Comparison of ENCODE assay signal across 8 cellular contexts in the genomic region with DNA sequence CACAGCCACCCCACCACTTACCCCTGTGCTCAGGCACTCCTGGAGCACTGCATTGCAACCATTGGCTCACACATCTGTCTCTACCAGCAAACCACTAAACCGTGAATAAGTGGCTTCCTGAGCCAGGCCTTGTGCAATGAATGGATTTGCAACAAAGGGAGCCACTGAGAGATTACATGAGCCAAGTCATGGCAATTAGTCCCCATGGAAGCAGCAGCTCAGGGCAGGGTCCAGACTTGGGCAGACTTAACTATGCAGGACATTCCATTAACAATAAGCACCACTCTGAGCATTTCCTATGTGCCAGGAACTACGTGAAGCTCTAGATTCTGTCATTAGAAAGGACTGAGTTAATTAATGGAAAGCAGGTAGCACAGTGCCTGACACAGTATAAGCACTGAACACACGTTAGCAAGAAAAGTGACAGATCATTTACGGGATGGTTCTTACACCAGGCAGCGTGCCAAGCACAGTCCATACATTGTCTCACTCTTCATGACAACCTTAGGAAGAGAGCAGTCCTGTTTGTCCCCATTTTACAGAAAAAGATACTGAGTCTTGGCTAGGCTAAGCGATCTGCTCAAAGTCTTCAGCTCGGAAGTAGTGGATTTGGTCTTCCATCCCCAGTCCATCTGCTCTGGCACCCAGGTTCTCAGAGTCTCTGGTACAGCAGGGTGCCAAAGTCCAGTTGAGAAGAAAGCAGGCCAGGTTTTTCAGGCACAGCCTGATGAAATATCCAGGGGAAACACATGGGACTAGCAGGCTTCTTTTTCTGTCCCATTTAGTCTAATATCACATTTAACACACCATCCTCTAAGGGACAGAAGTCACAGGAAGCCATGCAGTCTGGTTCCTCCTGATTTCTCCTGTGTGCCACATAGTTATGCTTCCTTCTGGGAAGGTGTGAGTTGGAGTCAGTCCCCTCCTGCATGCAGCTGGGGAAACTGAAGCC. TPM values are rescaled to one million over a fixed set of nuclear protein-coding genes. Genes with fewer than 3 reads are reported as not detected.
A peak's percentile ranks its signal among the peaks of the same experiment; 100 is the strongest.
DNase-seq lines count a peak whose midpoint lies in the region; ATAC-seq and TF ChIP-seq lines count a peak whose summit lies in the region.

No MANE protein-coding gene starts in this region.

- BruUV-seq in IMR-90 (replicated peaks; lab: Mats Ljungman, UMichigan): no TSS peak

- peak overlapping the region; percentile 31 for H2AK9ac ChIP-seq in IMR-90 (replicated peaks; ENCODE audit: low read depth, low read length, poor library complexity)

- H3K9me3 Mint-ChIP-seq in stimulated activated naive B cell treated with anti-CD40 and anti-IgM and Interleukin-4, amounts not matched to agents 10 μg/mL and 1 μg/mL and 100 μg/mL, for 72 hours: no peaks in the 10 kb centered on the region

- peak overlapping the region; percentile 35 for H4K5ac ChIP-seq in IMR-90 (ENCODE audit: low read depth, low read length)

- H3K27ac ChIP-seq in IMR-90 (ENCODE audit: insufficient read depth, low read length) (no peak overlapping the region), SJCRH30 (peak overlapping the region; percentile 97), ovary (no peak overlapping the region)

- H3K56ac ChIP-seq in IMR-90 (ENCODE audit: extremely low read depth, insufficient read depth, low read length): no peak overlapping the region

- H3K4me2 ChIP-seq in IMR-90 (ENCODE audit: low read depth, low read length): no peak overlapping the region

- 0 out of 4 replicates have a peak, but pooled peaks cover 0 to 11% of the 10 kb centered on the region in 2 experiments for H3K79me1 ChIP-seq in IMR-90 (ENCODE audit: low read depth in 1 of 2, low read length in 2 of 2)

- no peak for ATAC-seq in IMR-90 (ENCODE audit: low read depth)
- no peak for ATAC-seq in stimulated activated naive B cell treated with anti-CD40 and anti-IgM and Interleukin-4, amounts not matched to agents 10 μg/mL and 1 μg/mL and 100 μg/mL, for 72 hours (replicated peaks)
- no peak for ATAC-seq in HG03045 (IDR thresholded peaks at IDR 0.05; ENCODE audit: unreplicated experiment)

- H4K91ac ChIP-seq in IMR-90 (ENCODE audit: insufficient read depth, low read depth, low read length): peak overlapping the region; percentile 82

- H3K9me1 ChIP-seq in IMR-90 (ENCODE audit: insufficient read depth, low read length): peaks cover 18% of the 10 kb centered on the region

- TF ChIP-seq EP300 in ovary (IDR thresholded peaks at IDR 0.05): no peak

- peak overlapping the region; percentile 58 for H2BK20ac ChIP-seq in IMR-90 (ENCODE audit: low read depth, low read length)

- peak overlapping the region; percentile 26 for H3K27ac Mint-ChIP-seq in stimulated activated naive B cell treated with anti-CD40 and anti-IgM and Interleukin-4, amounts not matched to agents 10 μg/mL and 1 μg/mL and 100 μg/mL, for 72 hours

- no peaks in the 10 kb centered on the region for H4K20me1 ChIP-seq in IMR-90 (ENCODE audit: insufficient read depth, low read length)

- no peak overlapping the region for H3K9ac ChIP-seq in IMR-90 (ENCODE audit: low read depth, low read length)

- H2BK120ac ChIP-seq in IMR-90 (ENCODE audit: low read depth, low read length): peak overlapping the region; percentile 99

- H2BK5ac ChIP-seq in IMR-90 (ENCODE audit: low read depth, low read length, poor library complexity, severe bottlenecking): peak overlapping the region; percentile 17

- peak overlapping the region; percentile 43; the same call in 1 of the 2 replicates for H3K18ac ChIP-seq in IMR-90 (ENCODE audit: low read depth, low read length)

- H3K27me3 ChIP-seq in IMR-90 (ENCODE audit: control insufficient read depth, insufficient read depth, low read length) (no peaks in the 10 kb centered on the region), SJCRH30 (no peaks in the 10 kb centered on the region), ovary (no peaks in the 10 kb centered on the region)

- no peak for TF ChIP-seq POLR2A in IMR-90 (IDR thresholded peaks at IDR 0.05; ENCODE audit: low read depth, low read length)
- no peak for TF ChIP-seq POLR2A in ovary (IDR thresholded peaks at IDR 0.05)

- H3K14ac ChIP-seq in IMR-90 (replicated peaks; ENCODE audit: low read depth, low read length): peak overlapping the region; percentile 69

- H3K4me3 ChIP-seq in AG10803 (ENCODE audit: low read length) (no peak overlapping the region), IMR-90 (ENCODE audit: insufficient read depth, low read depth, low read length) (no peak overlapping the region), SJCRH30 (no peak overlapping the region), fibroblast of pulmonary artery (replicated peaks; ENCODE audit: low read depth, low read length) (no peak overlapping the region), ovary (no peak overlapping the region)

- no peak for TF ChIP-seq CTCF in AG10803 (conservative IDR thresholded peaks at IDR 0.05; ENCODE audit: low read length)
- TF ChIP-seq CTCF in IMR-90 (conservative IDR thresholded peaks at IDR 0.05; ENCODE audit: low read depth, low read length): no peak
- no peak for TF ChIP-seq CTCF in fibroblast of pulmonary artery (IDR thresholded peaks at IDR 0.05; ENCODE audit: low read length, missing control alignments)
- TF ChIP-seq CTCF in ovary (IDR thresholded peaks at IDR 0.05): no peak

- no peaks in the 10 kb centered on the region for H3K36me3 Mint-ChIP-seq in stimulated activated naive B cell treated with anti-CD40 and anti-IgM and Interleukin-4, amounts not matched to agents 10 μg/mL and 1 μg/mL and 100 μg/mL, for 72 hours

- in situ Hi-C loops in IMR-90 (cut with MboI; ENCODE audit: low sequenced_read_pairs): no loop called here

- POLR2A ChIA-PET in IMR-90 (lab: Charles Lee; ENCODE audit: unreplicated experiment): no interaction called here

- H3K4me1 Mint-ChIP-seq in stimulated activated naive B cell treated with anti-CD40 and anti-IgM and Interleukin-4, amounts not matched to agents 10 μg/mL and 1 μg/mL and 100 μg/mL, for 72 hours: peaks cover 25 to 33% of the 10 kb centered on the region in 2 donors

- peak overlapping the region; percentile 63; the same call in 1 of the 2 replicates for H3K23ac ChIP-seq in IMR-90 (ENCODE audit: low read depth, low read length)

- peak; percentile 97 for DNase-seq in AG10803 (ENCODE audit: low read depth)
- peak; percentile 36 for DNase-seq in IMR-90
- peak; percentile 92 to 98 for DNase-seq in SJCRH30
- peak; percentile 77 for DNase-seq in fibroblast of pulmonary artery (ENCODE audit: low read depth)
- DNase-seq in stimulated activated naive B cell treated with anti-CD40 and anti-IgM and Interleukin-4, amounts not matched to agents 10 μg/mL and 1 μg/mL and 100 μg/mL, for 72 hours: no peak
- no peak for DNase-seq in SW 1271 (lab: John Stamatoyannopoulos, UW)
- DNase-seq in ovary: no peak

- peak overlapping the region; percentile 97 for H2AK5ac ChIP-seq in IMR-90 (ENCODE audit: low read depth, low read length)

- dilution Hi-C loops in IMR-90 (cut with HindIII; ENCODE audit: low sequenced_read_pairs, unreplicated experiment): no loop called here

- H4K8ac ChIP-seq in IMR-90 (ENCODE audit: low read depth in 2 of 2, low read length in 2 of 2): peak overlapping the region in 1 of 2 experiments; percentile 44; a peak in 2 of 4 replicates

- H3K4me3 Mint-ChIP-seq in stimulated activated naive B cell treated with anti-CD40 and anti-IgM and Interleukin-4, amounts not matched to agents 10 μg/mL and 1 μg/mL and 100 μg/mL, for 72 hours: no peak overlapping the region

- peak overlapping the region; percentile 98; the same call in 2 of the 3 replicates for H2BK15ac ChIP-seq in IMR-90 (ENCODE audit: low read depth, low read length)

- 100% methylated on average over 1 of the region's 7 CpGs; no CpG with 5 or more reads in 1 of the 2 experiments for WGBS in IMR-90 (ENCODE audit: extremely low coverage in 2 of 2, insufficient read length in 1 of 2), 2 experiments
- 89 to 93% (median 89%) methylated on average over 7 of the region's 7 CpGs for WGBS in ovary, 3 donors

- H3K9me3 ChIP-seq in IMR-90 (ENCODE audit: control insufficient read depth, insufficient read depth, low read length) (no peaks in the 10 kb centered on the region), SJCRH30 (replicated peaks) (no peaks in the 10 kb centered on the region), ovary (no peaks in the 10 kb centered on the region)

- no peak for TF ChIP-seq RAD21 in IMR-90 (IDR thresholded peaks at IDR 0.05; ENCODE audit: low read length)

- peak overlapping the region; percentile 76 for H3K4ac ChIP-seq in IMR-90 (ENCODE audit: low read depth, low read length)

- no peak overlapping the region for H2AFZ ChIP-seq in IMR-90 (replicated peaks; ENCODE audit: low read length, poor library complexity)

- peaks cover 0 to 12% of the 10 kb centered on the region in 2 donors for H3K27me3 Mint-ChIP-seq in stimulated activated naive B cell treated with anti-CD40 and anti-IgM and Interleukin-4, amounts not matched to agents 10 μg/mL and 1 μg/mL and 100 μg/mL, for 72 hours

- CTCF ChIA-PET in IMR-90 (lab: Yijun Ruan, JAX): interaction anchor here (0.6 kb wide), 1 partner anchor 27 kb away, joined by 7 read pairs; no protein-coding TSS in a partner anchor

- intact Hi-C loops in IMR-90 (cut with micrococcal nuclease) (loop anchor here (10.0 kb wide), 1 partner anchor 201 kb away; no protein-coding TSS in a partner anchor), ovary (cut with DNase I) (no loop called here)

- H3K36me3 ChIP-seq in IMR-90 (ENCODE audit: control insufficient read depth, insufficient read depth, low read length): no peaks in the 10 kb centered on the region
- H3K36me3 ChIP-seq in SJCRH30: no peaks in the 10 kb centered on the region
- H3K36me3 ChIP-seq in ovary: no peaks in the 10 kb centered on the region

- H3K4me1 ChIP-seq in IMR-90 (ENCODE audit: control insufficient read depth, insufficient read depth, low read length): peaks cover 19% of the 10 kb centered on the region
- peaks cover 49% of the 10 kb centered on the region for H3K4me1 ChIP-seq in SJCRH30
- H3K4me1 ChIP-seq in ovary (ENCODE audit: insufficient read depth): peaks cover 7% of the 10 kb centered on the region

TF ChIP-seq in IMR-90, 13 proteins besides CTCF, POLR2A, EP300 and RAD21:
- TF ChIP-seq FOS (IDR thresholded peaks at IDR 0.05; ENCODE audit: low read depth, low read length): no peak
- TF ChIP-seq CEBPB (IDR thresholded peaks at IDR 0.05; ENCODE audit: low read depth, low read length): peak; percentile 68

RNA-seq across cellular contexts. Expression of a gene that starts 44.1 kb away (rescaled TPM):
- total RNA-seq in IMR-90 (2012; rRNA removed) (under 0.01 TPM in 1 of 2 replicates, not detected in the other), ovary (under 1 TPM; 0.28 to 0.82 (median 0.72) TPM)
- polyA plus RNA-seq in IMR-90 (2012; rRNA removed) (0.07 and 0.14 TPM in 2 replicates), ovary (1 to 10 TPM in 1 of 2 donors, under 1 TPM in 1; 0.31 to 1.1 TPM)
- 0.05 and 0.19 TPM in 2 replicates for polyA plus RNA-seq in IMR-90 (2012; cell fraction: cytosol; rRNA removed)
- polyA plus RNA-seq in IMR-90 (2012; cell fraction: nucleus; rRNA removed; ENCODE audit: low replicate concordance): 0.12 TPM in 1 of 2 replicates, not detected in the other
- total RNA-seq in SJCRH30 (2014; rRNA removed; shearing (Covaris generic)): 0.35 and 1.2 TPM in 2 replicates

Comparison
In these comparisons a context has a peak if more than half of its experiments do, and no peak if none do; other contexts are left out.
1. DNase-seq: peak in AG10803 (single experiment), IMR-90 (single experiment), SJCRH30 (2 of 2) and fibroblast of pulmonary artery (single experiment); none in stimulated activated naive B cell treated with anti-CD40 and anti-IgM and Interleukin-4, amounts not matched to agents 10 μg/mL and 1 μg/mL and 100 μg/mL, for 72 hours (single experiment), SW 1271 (0 of 2) and ovary (0 of 5).